ENCODE assay signal across 8 cellular contexts in genomic region chr2:85584857-85585780, GRCh38. TPM values are rescaled to one million over a fixed set of nuclear protein-coding genes. Genes with fewer than 3 reads are reported as not detected.
DNase-seq lines count a peak whose midpoint lies in the region; ATAC-seq and TF ChIP-seq lines count a peak whose summit lies in the region.

No MANE protein-coding gene starts in this region.

- peak overlapping the region; percentile 95 for H3K27ac ChIP-seq in right cardiac atrium (ENCODE audit: low read length)

- ATAC-seq in GM19395 (IDR thresholded peaks at IDR 0.05; ENCODE audit: unreplicated experiment) (peak; percentile 61), right cardiac atrium (peak; percentile 60 to 76)
- peak; percentile 36 for ATAC-seq in activated naive CD8-positive, alpha-beta T cell treated with anti-CD3 and anti-CD28 coated beads, Interleukin-2, amount 10 ng/mL, durations not matched to agents 7 days and 5 days (ENCODE audit: low read depth)

- peak overlapping the region; percentile 80 for H3K4me2 ChIP-seq in skeletal muscle satellite cell (ENCODE audit: low read length)

- H3K4me3 Mint-ChIP-seq in CD14-positive monocyte: peak overlapping the region; percentile 83 to 88
- peak overlapping the region; percentile 97 for H3K4me3 Mint-ChIP-seq in activated naive CD8-positive, alpha-beta T cell treated with anti-CD3 and anti-CD28 coated beads, Interleukin-2, amount 10 ng/mL, durations not matched to agents 7 days and 5 days

- peak overlapping the region; percentile 71 for H3K4me3 ChIP-seq in right cardiac atrium (ENCODE audit: low read length)
- peak overlapping the region; percentile 73 for H3K4me3 ChIP-seq in skeletal muscle satellite cell (ENCODE audit: low read length)

- DNase-seq in CD14-positive monocyte (ENCODE audit: low spot score): no peak
- DNase-seq in HuH-7.5 (ENCODE audit: low spot score): peak; percentile 89
- DNase-seq in activated naive CD8-positive, alpha-beta T cell treated with anti-CD3 and anti-CD28 coated beads, Interleukin-2, amount 10 ng/mL, durations not matched to agents 7 days and 5 days: peak; percentile 59
- peak; percentile 50 to 73 (median 71) for DNase-seq in right cardiac atrium
- no peak for DNase-seq in G401 (ENCODE audit: low spot score)
- DNase-seq in NOMO-1 treated with DMSO at 0.1 percent for 48 hours (lab: John Stamatoyannopoulos, UW; ENCODE audit: unreplicated experiment): no peak

- no peaks in the 10 kb centered on the region for H3K36me3 ChIP-seq in skeletal muscle satellite cell (ENCODE audit: insufficient read depth, low read length)

- peaks cover 26 to 34% of the 10 kb centered on the region in 2 donors for H3K36me3 Mint-ChIP-seq in CD14-positive monocyte
- peaks cover 23% of the 10 kb centered on the region for H3K36me3 Mint-ChIP-seq in activated naive CD8-positive, alpha-beta T cell treated with anti-CD3 and anti-CD28 coated beads, Interleukin-2, amount 10 ng/mL, durations not matched to agents 7 days and 5 days

- no peak for TF ChIP-seq CTCF in CD14-positive monocyte (IDR thresholded peaks at IDR 0.05)

- intact Hi-C loops in CD14-positive monocyte (cut with micrococcal nuclease) (loop anchor here in 1 of 2 donors (5.0 kb wide), 1 partner anchor 117 kb away; no protein-coding TSS in a partner anchor), right cardiac atrium (cut with DNase I) (no loop called here)

- in situ Hi-C loops in G401 (cut with HindIII; ENCODE audit: low sequenced_read_pairs): no loop called here

- H3K27ac Mint-ChIP-seq in CD14-positive monocyte: peak overlapping the region; percentile 71 to 92 (median 88)
- peak overlapping the region; percentile 92 for H3K27ac Mint-ChIP-seq in activated naive CD8-positive, alpha-beta T cell treated with anti-CD3 and anti-CD28 coated beads, Interleukin-2, amount 10 ng/mL, durations not matched to agents 7 days and 5 days

- no peaks in the 10 kb centered on the region for H3K9me3 Mint-ChIP-seq in CD14-positive monocyte
- no peaks in the 10 kb centered on the region for H3K9me3 Mint-ChIP-seq in activated naive CD8-positive, alpha-beta T cell treated with anti-CD3 and anti-CD28 coated beads, Interleukin-2, amount 10 ng/mL, durations not matched to agents 7 days and 5 days

- 21% methylated on average over 9 of the region's 9 CpGs for WGBS in right cardiac atrium

- H3K4me1 ChIP-seq in right cardiac atrium (ENCODE audit: control insufficient read depth, insufficient read depth, low read length) (peaks cover 23% of the 10 kb centered on the region), skeletal muscle satellite cell (ENCODE audit: control insufficient read depth, insufficient read depth, low read length) (peaks cover 53% of the 10 kb centered on the region)

- peaks cover 85% of the 10 kb centered on the region for H3K4me1 Mint-ChIP-seq in CD14-positive monocyte
- H3K4me1 Mint-ChIP-seq in activated naive CD8-positive, alpha-beta T cell treated with anti-CD3 and anti-CD28 coated beads, Interleukin-2, amount 10 ng/mL, durations not matched to agents 7 days and 5 days: peaks cover 55% of the 10 kb centered on the region

- peak overlapping the region; percentile 88 for H3K9ac ChIP-seq in skeletal muscle satellite cell (ENCODE audit: low read depth, low read length)

- H3K27me3 Mint-ChIP-seq in CD14-positive monocyte (ENCODE audit: low read depth in 3 of 3): peaks cover 0 to 2% (median 0%) of the 10 kb centered on the region in 3 donors
- no peaks in the 10 kb centered on the region for H3K27me3 Mint-ChIP-seq in activated naive CD8-positive, alpha-beta T cell treated with anti-CD3 and anti-CD28 coated beads, Interleukin-2, amount 10 ng/mL, durations not matched to agents 7 days and 5 days

- no peaks in the 10 kb centered on the region for H3K27me3 ChIP-seq in right cardiac atrium (ENCODE audit: control insufficient read depth, insufficient read depth)
- no peaks in the 10 kb centered on the region for H3K27me3 ChIP-seq in skeletal muscle satellite cell (ENCODE audit: control insufficient read depth, insufficient read depth, low read length)

- H3K9me3 ChIP-seq in right cardiac atrium (ENCODE audit: control insufficient read depth, low read length): no peaks in the 10 kb centered on the region
- H3K9me3 ChIP-seq in skeletal muscle satellite cell (replicated peaks; ENCODE audit: low read length): no peaks in the 10 kb centered on the region

- POLR2A ChIA-PET in activated naive CD8-positive, alpha-beta T cell treated with anti-CD3 and anti-CD28 coated beads, Interleukin-2, amount 10 ng/mL, durations not matched to agents 7 days and 5 days (lab: Charles Lee): interaction anchor here (1.0 to 2.9 kb wide), 7 partner anchors 11 to 166 kb away, joined by 3 to 44 read pairs (median 6); partner anchors contain the start of genes C2orf68, GGCX, MAT2A and RNF181

RNA-seq across cellular contexts. Expression of gene VAMP5, which starts 0.9 kb away (rescaled TPM):
- polyA plus RNA-seq in CD14-positive monocyte: 100 to 1,000 TPM; 171 to 251 TPM
- 10 to 100 TPM; 66.7 to 70.8 TPM for total RNA-seq in activated naive CD8-positive, alpha-beta T cell treated with anti-CD3 and anti-CD28 coated beads, Interleukin-2, amount 10 ng/mL, durations not matched to agents 7 days and 5 days
- total RNA-seq in right cardiac atrium: 100 to 1,000 TPM in 1 of 4 donors, 10 to 100 TPM in 3; 79.1 to 113 (median 81.1) TPM
- 127 TPM for polyA plus RNA-seq in right cardiac atrium
- 10.6 and 38.0 TPM in 2 replicates for total RNA-seq in skeletal muscle satellite cell (2012; rRNA removed)
- 0.85 and 1.9 TPM in 2 replicates for total RNA-seq in G401 (2014; rRNA removed; shearing (Covaris generic))

RNA-seq across cellular contexts. Expression of gene VAMP8, which starts 7.7 kb away (rescaled TPM):
- polyA plus RNA-seq in CD14-positive monocyte: 100 to 1,000 TPM; 623 to 761 TPM
- 100 to 1,000 TPM; 128 to 135 TPM for total RNA-seq in activated naive CD8-positive, alpha-beta T cell treated with anti-CD3 and anti-CD28 coated beads, Interleukin-2, amount 10 ng/mL, durations not matched to agents 7 days and 5 days
- 10 to 100 TPM; 30.3 to 38.3 (median 35.2) TPM for total RNA-seq in right cardiac atrium
- 24.9 TPM for polyA plus RNA-seq in right cardiac atrium
- total RNA-seq in skeletal muscle satellite cell (2012; rRNA removed): 2.8 TPM in 1 of 2 replicates, not detected in the other
- 69.9 and 73.2 TPM in 2 replicates for total RNA-seq in G401 (2014; rRNA removed; shearing (Covaris generic))

RNA-seq across cellular contexts. Expression of gene RNF181, which starts 10.4 kb away (rescaled TPM):
- 100 to 1,000 TPM; 382 to 475 TPM for polyA plus RNA-seq in CD14-positive monocyte
- 10 to 100 TPM; 96.4 to 97.4 TPM for total RNA-seq in activated naive CD8-positive, alpha-beta T cell treated with anti-CD3 and anti-CD28 coated beads, Interleukin-2, amount 10 ng/mL, durations not matched to agents 7 days and 5 days
- total RNA-seq in right cardiac atrium: 100 to 1,000 TPM in 2 of 4 donors, 10 to 100 TPM in 2; 96.1 to 111 (median 102) TPM
- 169 TPM for polyA plus RNA-seq in right cardiac atrium
- 172 and 235 TPM in 2 replicates for total RNA-seq in skeletal muscle satellite cell (2012; rRNA removed)
- total RNA-seq in G401 (2014; rRNA removed; shearing (Covaris generic)): 130 and 155 TPM in 2 replicates

RNA-seq across cellular contexts. Expression of gene TMEM150A, which starts 17.4 kb away (rescaled TPM):
- polyA plus RNA-seq in CD14-positive monocyte: 10 to 100 TPM; 24.7 to 26.6 TPM
- 1 to 10 TPM; 5.3 to 7.0 TPM for total RNA-seq in activated naive CD8-positive, alpha-beta T cell treated with anti-CD3 and anti-CD28 coated beads, Interleukin-2, amount 10 ng/mL, durations not matched to agents 7 days and 5 days
- 10 to 100 TPM; 14.5 to 17.5 (median 16.5) TPM for total RNA-seq in right cardiac atrium
- polyA plus RNA-seq in right cardiac atrium: 19.0 TPM
- 9.6 and 10.6 TPM in 2 replicates for total RNA-seq in skeletal muscle satellite cell (2012; rRNA removed)
- 20.3 and 20.7 TPM in 2 replicates for total RNA-seq in G401 (2014; rRNA removed; shearing (Covaris generic))

RNA-seq across cellular contexts. Expression of gene GGCX, which starts 23.8 kb away (rescaled TPM):
- 10 to 100 TPM; 32.0 to 34.4 TPM for polyA plus RNA-seq in CD14-positive monocyte
- 10 to 100 TPM; 24.8 to 26.8 TPM for total RNA-seq in activated naive CD8-positive, alpha-beta T cell treated with anti-CD3 and anti-CD28 coated beads, Interleukin-2, amount 10 ng/mL, durations not matched to agents 7 days and 5 days
- 10 to 100 TPM; 27.7 to 35.8 (median 30.8) TPM for total RNA-seq in right cardiac atrium
- 17.9 TPM for polyA plus RNA-seq in right cardiac atrium
- 33.0 and 38.9 TPM in 2 replicates for total RNA-seq in skeletal muscle satellite cell (2012; rRNA removed)
- total RNA-seq in G401 (2014; rRNA removed; shearing (Covaris generic)): 27.0 and 28.4 TPM in 2 replicates

Comparison
In these comparisons a context has a peak if more than half of its experiments do, and no peak if none do; other contexts are left out.
1. DNase-seq: peak in HuH-7.5 (single experiment), activated naive CD8-positive, alpha-beta T cell treated with anti-CD3 and anti-CD28 coated beads, Interleukin-2, amount 10 ng/mL, durations not matched to agents 7 days and 5 days (single experiment) and right cardiac atrium (3 of 3); none in CD14-positive monocyte (single experiment), G401 (single experiment) and NOMO-1 treated with DMSO at 0.1 percent for 48 hours (single experiment).
2. RNA of gene VAMP5, which starts 0.9 kb away (total RNA-seq): 79.1 to 113 TPM in right cardiac atrium and 66.7 to 70.8 TPM in activated naive CD8-positive, alpha-beta T cell treated with anti-CD3 and anti-CD28 coated beads, Interleukin-2, amount 10 ng/mL, durations not matched to agents 7 days and 5 days; 0.85 to 1.9 TPM in G401; every median in the first group is over 10 times any median in the second.
3. Peak in every context shown above with its lines, with median percentiles within 50 percentile points of each other: ATAC-seq.